ENCODE assay signal across 31 cellular contexts in genomic region chr10:86027346-86027745, GRCh38.
DNase-seq lines count a peak whose midpoint lies in the region; TF ChIP-seq lines count a peak whose summit lies in the region.
"Had no signal": no experiment of that assay in that cellular context is flagged by ENCODE, and none has a peak within 500 bp of the region (broad histone marks: within the 10 kb centered on the region; RNA-seq: fewer than 3 reads in every experiment).

No MANE protein-coding gene starts in this region.

- WGBS in endodermal cell (ENCODE audit: insufficient coverage in 1 of 2, insufficient read length in 1 of 2), 2 experiments = 97 to 100% methylated on average over 1 to 2 of the region's 2 CpGs

- H3K36me3 Mint-ChIP-seq in endodermal cell (ENCODE audit: low read depth) (peaks cover 7% of the 10 kb centered on the region), osteocyte (ENCODE audit: unreplicated experiment) (no peaks in the 10 kb centered on the region)
- H3K36me3 Mint-ChIP-seq: CD14-positive monocyte; CD4-positive, alpha-beta memory T cell; CD4-positive, CD25-positive, alpha-beta regulatory T cell; CD8-positive, alpha-beta memory T cell; CD8-positive, alpha-beta T cell had no signal

- H3K27me3 ChIP-seq in endodermal cell (ENCODE audit: control insufficient read depth, insufficient read depth, low read length, poor library complexity, severe bottlenecking) = no peaks in the 10 kb centered on the region
- H3K27me3 ChIP-seq: BE2C; BLaER1; BLaER1 treated with 17β-estradiol and CSF1 and Interleukin-3, amounts not matched to agents 10 nM and 100 nM had no signal

- peaks cover 12% of the 10 kb centered on the region for H3K4me1 ChIP-seq in endodermal cell (ENCODE audit: control insufficient read depth, insufficient read depth, low read length)
- H3K4me1 ChIP-seq: A549, BE2C, Caco-2 had no signal

- DNase-seq in endodermal cell = no peak
- DNase-seq in osteocyte (ENCODE audit: extremely low spot score, unreplicated experiment) = peak; percentile 10
- no peak for DNase-seq in activated CD4-positive, alpha-beta T cell treated with anti-CD3 and anti-CD28 coated beads, Interleukin-2, amount 50 U/mL, for 48 hours
- no peak for DNase-seq in substantia nigra (lab: John Stamatoyannopoulos, UW)
- DNase-seq: 8988T; ACHN; AML-193; BE2C; C1 segment of cervical spinal cord; Caco-2; Calu3; CD4-positive, alpha-beta memory T cell; CD4-positive, alpha-beta T cell; CD4-positive, CD25-positive, alpha-beta regulatory T cell; CD8-positive, alpha-beta memory T cell; COR-L47; DMS 273 treated with DMSO at 0.1 percent for 48 hours; DMS153; DMS53; DMS79; DMS79 treated with DMSO at 0.1 percent for 48 hours; DND-41; EL had no signal

- H3K27ac Mint-ChIP-seq in endodermal cell (no peak overlapping the region), osteocyte (ENCODE audit: unreplicated experiment) (no peak overlapping the region)
- H3K27ac Mint-ChIP-seq: B cell; CD14-positive monocyte; CD4-positive, alpha-beta memory T cell; CD4-positive, alpha-beta T cell; CD4-positive, CD25-positive, alpha-beta regulatory T cell; CD8-positive, alpha-beta memory T cell; CD8-positive, alpha-beta T cell had no signal

- H3K36me3 ChIP-seq in endodermal cell (ENCODE audit: control insufficient read depth, insufficient read depth, low read length) = no peaks in the 10 kb centered on the region
- H3K36me3 ChIP-seq: BE2C; BLaER1; BLaER1 treated with 17β-estradiol and CSF1 and Interleukin-3, amounts not matched to agents 10 nM and 100 nM had no signal

- H3K27me3 Mint-ChIP-seq in endodermal cell (ENCODE audit: insufficient read depth) (peaks cover 6% of the 10 kb centered on the region), osteocyte (ENCODE audit: unreplicated experiment) (no peaks in the 10 kb centered on the region)

- H3K4me1 Mint-ChIP-seq in endodermal cell (peaks cover 29% of the 10 kb centered on the region), osteocyte (ENCODE audit: unreplicated experiment) (no peaks in the 10 kb centered on the region)
- H3K4me1 Mint-ChIP-seq: B cell; CD14-positive monocyte; CD4-positive, alpha-beta memory T cell; CD4-positive, CD25-positive, alpha-beta regulatory T cell; CD8-positive, alpha-beta memory T cell had no signal

- TF ChIP-seq CTCF in endodermal cell (conservative IDR thresholded peaks at IDR 0.05) (no peak), osteocyte (IDR thresholded peaks at IDR 0.05) (no peak)

- H3K27ac ChIP-seq in endodermal cell (ENCODE audit: low read depth, low read length) = no peak overlapping the region
- H3K27ac ChIP-seq in substantia nigra (ENCODE audit: low read depth, low read length, poor library complexity, severe bottlenecking) = no peak overlapping the region
- H3K27ac ChIP-seq: 22Rv1; A549; BLaER1; BLaER1 treated with 17β-estradiol and CSF1 and Interleukin-3, amounts not matched to agents 10 nM and 100 nM; C4-2B had no signal

- H3K9me3 ChIP-seq in endodermal cell (ENCODE audit: control insufficient read depth, low read length) = peaks cover 62% of the 10 kb centered on the region
- H3K9me3 ChIP-seq: A549, BE2C had no signal

- H3K4me3 Mint-ChIP-seq in endodermal cell = no peak overlapping the region
- H3K4me3 Mint-ChIP-seq in osteocyte (ENCODE audit: unreplicated experiment) = no peak overlapping the region
- H3K4me3 Mint-ChIP-seq: B cell; CD14-positive monocyte; CD4-positive, alpha-beta memory T cell; CD4-positive, alpha-beta T cell; CD4-positive, CD25-positive, alpha-beta regulatory T cell; CD8-positive, alpha-beta memory T cell; CD8-positive, alpha-beta T cell had no signal

- H3K9ac ChIP-seq in endodermal cell (ENCODE audit: extremely low read depth, low read length, poor library complexity, severe bottlenecking) = no peak overlapping the region
- H3K9ac ChIP-seq: BLaER1; BLaER1 treated with 17β-estradiol and CSF1 and Interleukin-3, amounts not matched to agents 10 nM and 100 nM had no signal

- H3K9me3 Mint-ChIP-seq in endodermal cell (peaks cover 49% of the 10 kb centered on the region), osteocyte (ENCODE audit: unreplicated experiment) (peaks cover 33% of the 10 kb centered on the region)
- H3K9me3 Mint-ChIP-seq: CD4-positive, alpha-beta T cell; CD8-positive, alpha-beta memory T cell; CD8-positive, alpha-beta T cell had no signal

- H3K4me3 ChIP-seq in endodermal cell (ENCODE audit: low read length) = peak overlapping the region; percentile 26
- H3K4me3 ChIP-seq: A549; BLaER1; BLaER1 treated with 17β-estradiol and CSF1 and Interleukin-3, amounts not matched to agents 10 nM and 100 nM had no signal
